ENCODE assay signal across 1 cellular context in genomic region chr21:31696424-31696823, GRCh38.
TF ChIP-seq lines count a peak whose summit lies in the region.

No MANE protein-coding gene starts in this region.

TF ChIP-seq in K562, 482 proteins besides CTCF, POLR2A, EP300 and RAD21:
- TF ChIP-seq HMGN3 (IDR thresholded peaks at IDR 0.05; ENCODE audit: borderline replicate concordance, extremely low read depth, insufficient read length, low read depth, low read length) (peak; percentile 22), ZNF79 (CRISPR knock-in tag; IDR thresholded peaks at IDR 0.05; ENCODE audit: low read depth) (no peak)
